In the genomic region with DNA sequence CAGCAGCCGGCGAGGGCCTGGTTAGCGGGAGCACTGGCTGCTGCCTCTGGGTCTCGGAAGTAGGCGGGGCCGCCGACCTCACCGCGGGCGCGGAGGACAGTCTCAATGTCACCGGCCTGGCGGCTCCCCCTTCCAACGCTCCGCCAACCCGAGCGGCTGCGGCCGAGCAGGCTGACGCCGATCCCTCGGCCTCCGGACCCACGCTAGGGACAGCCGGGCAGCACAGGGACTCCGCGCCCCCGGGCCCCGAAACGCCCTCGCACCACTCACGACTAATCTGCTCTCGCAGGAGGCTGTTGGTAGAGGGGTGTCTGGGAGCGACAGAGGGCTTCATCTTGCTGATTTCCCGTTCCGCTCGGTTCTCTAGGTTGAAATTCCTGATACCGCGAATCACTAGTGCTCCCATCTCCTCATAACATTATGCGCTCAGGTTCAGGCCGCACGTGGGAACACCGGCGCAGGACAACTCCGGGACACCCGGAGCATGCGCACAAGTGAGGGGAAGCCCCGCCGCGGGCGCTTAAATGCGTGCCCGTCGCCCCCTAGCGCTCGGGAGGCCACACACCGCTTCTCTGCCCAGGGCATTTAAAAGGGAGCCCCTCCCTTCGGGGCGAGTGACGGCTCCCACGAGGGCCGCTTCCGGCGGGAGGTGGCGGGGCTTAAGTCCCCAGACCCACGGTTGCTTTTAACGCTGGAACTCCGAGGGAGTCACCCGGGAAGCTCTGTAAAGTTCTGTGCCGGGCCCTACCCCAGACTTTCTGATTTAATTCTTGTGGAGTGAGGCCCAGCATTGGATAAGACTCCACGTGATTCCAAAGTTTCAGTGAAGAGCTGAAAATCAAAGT, we compare ENCODE assay signal across 8 cellular contexts. TPM values are rescaled to one million over a fixed set of nuclear protein-coding genes. Genes with fewer than 3 reads are reported as not detected.
DNase-seq lines count a peak whose midpoint lies in the region; ATAC-seq and TF ChIP-seq lines count a peak whose summit lies in the region.

Gene NDUFAF4, minus strand, starts transcription at position 496 of the 845 bp plus-strand sequence. Its CDS starts 90 bp downstream, at position 406.

- H3K9me3 ChIP-seq in endocrine pancreas (ENCODE audit: control insufficient read depth, low read length) (no peaks in the 10 kb centered on the region), mesodermal cell (ENCODE audit: control insufficient read depth, low read length) (no peaks in the 10 kb centered on the region)

- H3K4me1 ChIP-seq in endocrine pancreas (ENCODE audit: control insufficient read depth, insufficient read depth, low read length) (peaks cover 6% of the 10 kb centered on the region), mesodermal cell (ENCODE audit: control insufficient read depth, insufficient read depth, low read length, poor library complexity, severe bottlenecking) (peaks cover 6% of the 10 kb centered on the region)

- TF ChIP-seq CTCF in Calu3 (IDR thresholded peaks at IDR 0.05; ENCODE audit: unreplicated experiment): peak; percentile 84

- H3K27ac Mint-ChIP-seq in Calu3 (ENCODE audit: unreplicated experiment): peak within 1 kb of the TSS; percentile 90
- peak within 1 kb of the TSS; percentile 90 for H3K27ac Mint-ChIP-seq in activated CD8-positive, alpha-beta memory T cell treated with anti-CD3 and anti-CD28 coated beads, Interleukin-2, amount 10 ng/mL, durations not matched to agents 7 days and 5 days

- WGBS in mesodermal cell (ENCODE audit: insufficient coverage in 2 of 2), 2 experiments: 0 to 1% methylated on average over 36 to 44 of the region's 71 CpGs

- DNase-seq in Calu3 (peak; percentile 96), HUDEP-2 (lab: John Stamatoyannopoulos, UW; ENCODE audit: unreplicated experiment in 76 of 76) (peak in 75 of 76 experiments; percentile 65 to 98 (median 94)), NOMO-1 treated with dmso at 0.1 percent for 144 hours (lab: John Stamatoyannopoulos, UW; ENCODE audit: unreplicated experiment) (peak; percentile 88)
- peak; percentile 96 for DNase-seq in activated CD8-positive, alpha-beta memory T cell treated with anti-CD3 and anti-CD28 coated beads, Interleukin-2, amount 10 ng/mL, durations not matched to agents 7 days and 5 days
- peak; percentile 89 to 93 for DNase-seq in stimulated activated CD8-positive, alpha-beta memory T cell treated with anti-CD3 and anti-CD28 coated beads, Interleukin-15, amount 100 ng/mL, for 4 hours (ENCODE audit: low read depth in 2 of 2)

- H3K27me3 ChIP-seq in endocrine pancreas (ENCODE audit: control insufficient read depth, insufficient read depth, low read length): no peaks in the 10 kb centered on the region

- H3K36me3 ChIP-seq in endocrine pancreas (ENCODE audit: control insufficient read depth, insufficient read depth, low read length) (no peaks in the 10 kb centered on the region), mesodermal cell (ENCODE audit: control insufficient read depth, insufficient read depth, low read length) (peaks cover 27% of the 10 kb centered on the region)

- H3K9ac ChIP-seq in endocrine pancreas (ENCODE audit: control insufficient read depth, insufficient read depth, low read length): peak within 1 kb of the TSS; percentile 86

- peak within 1 kb of the TSS; percentile 70 for H3K4me3 Mint-ChIP-seq in Calu3 (ENCODE audit: low read depth, unreplicated experiment)
- peak within 1 kb of the TSS; percentile 81 for H3K4me3 Mint-ChIP-seq in activated CD8-positive, alpha-beta memory T cell treated with anti-CD3 and anti-CD28 coated beads, Interleukin-2, amount 10 ng/mL, durations not matched to agents 7 days and 5 days

- no peaks in the 10 kb centered on the region for H3K27me3 Mint-ChIP-seq in Calu3 (ENCODE audit: unreplicated experiment)
- peaks cover 2% of the 10 kb centered on the region for H3K27me3 Mint-ChIP-seq in activated CD8-positive, alpha-beta memory T cell treated with anti-CD3 and anti-CD28 coated beads, Interleukin-2, amount 10 ng/mL, durations not matched to agents 7 days and 5 days

- peaks cover 24% of the 10 kb centered on the region for H3K36me3 Mint-ChIP-seq in Calu3 (ENCODE audit: insufficient read depth, unreplicated experiment)
- peaks cover 15% of the 10 kb centered on the region for H3K36me3 Mint-ChIP-seq in activated CD8-positive, alpha-beta memory T cell treated with anti-CD3 and anti-CD28 coated beads, Interleukin-2, amount 10 ng/mL, durations not matched to agents 7 days and 5 days

- intact Hi-C loops in Calu3 (cut with micrococcal nuclease; ENCODE audit: unreplicated experiment): loop anchor here (2.0 to 10.0 kb wide), 5 partner anchors 27 to 1533 kb away; partner anchors contain the start of gene KLHL32

- H3K4me3 ChIP-seq in endocrine pancreas (ENCODE audit: control insufficient read depth, insufficient read depth, low read length) (peak within 1 kb of the TSS; percentile 98), mesodermal cell (ENCODE audit: extremely low read depth, insufficient read depth, low read length, poor library complexity, severe bottlenecking) (peak within 1 kb of the TSS; percentile 85)

- BruUV-seq in Calu3 (replicated peaks; lab: Mats Ljungman, UMichigan): no TSS peak

- CTCF ChIA-PET in Calu3 (lab: Charles Lee): interaction anchor here (1.6 to 3.0 kb wide), 3 partner anchors 27 to 270 kb away, joined by 7 to 15 read pairs (median 13); partner anchors contain the start of gene KLHL32
- CTCF ChIA-PET in activated CD8-positive, alpha-beta memory T cell treated with anti-CD3 and anti-CD28 coated beads, Interleukin-2, amount 10 ng/mL, durations not matched to agents 7 days and 5 days (lab: Charles Lee): interaction anchor here (0.7 to 2.9 kb wide), 13 partner anchors 9 to 272 kb away, joined by 3 to 19 read pairs (median 4); partner anchors contain the start of genes GPR63 and KLHL32

- no peaks in the 10 kb centered on the region for H3K9me3 Mint-ChIP-seq in Calu3 (ENCODE audit: low read depth, unreplicated experiment)
- H3K9me3 Mint-ChIP-seq in activated CD8-positive, alpha-beta memory T cell treated with anti-CD3 and anti-CD28 coated beads, Interleukin-2, amount 10 ng/mL, durations not matched to agents 7 days and 5 days (ENCODE audit: low read depth): no peaks in the 10 kb centered on the region

- peak within 1 kb of the TSS; percentile 90 for H3K27ac ChIP-seq in mesodermal cell (ENCODE audit: low read depth, low read length, severe bottlenecking)

- peak; percentile 88 for ATAC-seq in GM21381 (IDR thresholded peaks at IDR 0.05; ENCODE audit: unreplicated experiment)
- peak; percentile 93 for ATAC-seq in activated CD8-positive, alpha-beta memory T cell treated with anti-CD3 and anti-CD28 coated beads, Interleukin-2, amount 10 ng/mL, durations not matched to agents 7 days and 5 days

- H3K4me1 Mint-ChIP-seq in Calu3 (ENCODE audit: low read depth, unreplicated experiment): peaks cover 11% of the 10 kb centered on the region
- peaks cover 26% of the 10 kb centered on the region for H3K4me1 Mint-ChIP-seq in activated CD8-positive, alpha-beta memory T cell treated with anti-CD3 and anti-CD28 coated beads, Interleukin-2, amount 10 ng/mL, durations not matched to agents 7 days and 5 days

RNA-seq across cellular contexts. Expression of gene NDUFAF4, which starts in this region (rescaled TPM):
- total RNA-seq in Calu3 (2022): 39.6 and 50.9 TPM in 2 replicates
- 10 to 100 TPM; 27.3 to 48.5 TPM for total RNA-seq in activated CD8-positive, alpha-beta memory T cell treated with anti-CD3 and anti-CD28 coated beads, Interleukin-2, amount 10 ng/mL, durations not matched to agents 7 days and 5 days
- 53.8 TPM for polyA plus RNA-seq in mesodermal cell (2013, experiment 1 of 2)
- polyA plus RNA-seq in mesodermal cell (2013, experiment 2 of 2): 61.7 TPM

Comparison
In these comparisons a context has a peak if more than half of its experiments do, and no peak if none do; other contexts are left out.
1. Peak in every context shown above with its lines: DNase-seq, ATAC-seq, H3K4me3 ChIP-seq and H3K27ac ChIP-seq.